In genomic region chr13:19958119-19959111, GRCh38 we compare ENCODE assay signal across 8 cellular contexts. TPM values are rescaled to one million over a fixed set of nuclear protein-coding genes. Genes with fewer than 3 reads are reported as not detected.
A peak's percentile ranks its signal among the peaks of the same experiment; 100 is the strongest.
DNase-seq lines count a peak whose midpoint lies in the region; ATAC-seq and TF ChIP-seq lines count a peak whose summit lies in the region.

TSS of gene ZMYM2 (plus strand) at chr13:19958727. CDS start at chr13:19993073, 34,346 bp downstream.

- H3K27me3 ChIP-seq in adrenal gland (no peaks in the 10 kb centered on the region), heart left ventricle (no peaks in the 10 kb centered on the region), transverse colon (no peaks in the 10 kb centered on the region)

- TF ChIP-seq EP300 in transverse colon (IDR thresholded peaks at IDR 0.05; ENCODE audit: low read depth): no peak

- ATAC-seq in HG02884 (IDR thresholded peaks at IDR 0.05; ENCODE audit: unreplicated experiment) (peak; percentile 70), heart left ventricle (peak; percentile 95 to 98 (median 98))

- DNase-seq in NCI-H146 treated with DMSO at 0.1 percent for 48 hours (lab: John Stamatoyannopoulos, UW; ENCODE audit: unreplicated experiment): peak; percentile 76
- peak; percentile 94 to 97 (median 94) for DNase-seq in T-helper 1 cell
- DNase-seq in adrenal gland: peak; percentile 98 to 100 (median 99)
- peak; percentile 99 to 100 (median 99) for DNase-seq in heart left ventricle
- peak; percentile 96 for DNase-seq in pons (ENCODE audit: low spot score)
- peak; percentile 99 for DNase-seq in transverse colon

- H3K9me3 ChIP-seq in adrenal gland (replicated peaks in 1 of 3) (no peaks in the 10 kb centered on the region), heart left ventricle (peaks cover 0 to 5% (median 0%) of the 10 kb centered on the region in 12 donors), transverse colon (no peaks in the 10 kb centered on the region)

- WGBS in adrenal gland, 4 donors: 0 to 2% (median 0%) methylated on average over 24 to 115 of the region's 115 CpGs; no CpG with 5 or more reads in 1 of the 4 donors
- WGBS in heart left ventricle, 4 donors: 0 to 1% (median 0%) methylated on average over 21 to 115 of the region's 115 CpGs
- WGBS in transverse colon (ENCODE audit: low coverage in 1 of 2), 2 donors: 1% methylated on average over 33 of the region's 115 CpGs; no CpG with 5 or more reads in 1 of the 2 donors

- in situ Hi-C loops in transverse colon (cut with MboI; ENCODE audit: low pct_ligation_motif_present in 1 of 4, low pct_unique_long_range_greater_than_20kb in 1 of 4, low sequenced_read_pairs in 3 of 4): no loop called here

- intact Hi-C loops in adrenal gland (cut with DNase I) (no loop called here), heart left ventricle (cut with DNase I) (loop anchor here in 8 of 10 donors (1.0 to 10.0 kb wide), 7 partner anchors 91 to 326 kb away; partner anchors contain the start of genes ZMYM5 (in 7 of the 8), PSPC1 (in 2 of the 8) and MPHOSPH8 (in 1 of the 8)), transverse colon (cut with DNase I; ENCODE audit: low total_unique reads) (loop anchor here (5.0 kb wide), 1 partner anchor 96 kb away; the partner anchor contains the start of gene ZMYM5)

- TF ChIP-seq CTCF in adrenal gland (IDR thresholded peaks at IDR 0.05) (peak in 1 of 6 experiments; percentile 11), heart left ventricle (IDR thresholded peaks at IDR 0.05) (no peak), transverse colon (IDR thresholded peaks at IDR 0.05) (no peak)

- TF ChIP-seq POLR2A in GM15510 (IDR thresholded peaks at IDR 0.05; ENCODE audit: borderline replicate concordance, extremely low read depth, insufficient read length): peak; percentile 52
- TF ChIP-seq POLR2A in adrenal gland (IDR thresholded peaks at IDR 0.05): peak; percentile 86 to 89
- peak; percentile 11 to 67 for TF ChIP-seq POLR2A in heart left ventricle (IDR thresholded peaks at IDR 0.05)
- TF ChIP-seq POLR2A in transverse colon (IDR thresholded peaks at IDR 0.05): peak; percentile 86

- H3K4me3 ChIP-seq in adrenal gland: peak within 1 kb of the TSS; percentile 77 to 93 (median 90)
- peak within 1 kb of the TSS; percentile 68 to 96 (median 87) for H3K4me3 ChIP-seq in heart left ventricle
- peak within 1 kb of the TSS; percentile 88 to 99 (median 96) for H3K4me3 ChIP-seq in transverse colon

- peak within 1 kb of the TSS; percentile 94 to 100 (median 99) for H3K27ac ChIP-seq in adrenal gland
- peak within 1 kb of the TSS; percentile 94 to 99 (median 97) for H3K27ac ChIP-seq in heart left ventricle
- peak within 1 kb of the TSS; percentile 99 to 100 (median 100) for H3K27ac ChIP-seq in transverse colon

- peaks cover 9 to 37% of the 10 kb centered on the region in 2 donors for H3K4me1 ChIP-seq in adrenal gland (replicated peaks in 1 of 2)
- peaks cover 5 to 45% (median 36%) of the 10 kb centered on the region in 12 donors for H3K4me1 ChIP-seq in heart left ventricle
- H3K4me1 ChIP-seq in transverse colon: peaks cover 20 to 47% (median 26%) of the 10 kb centered on the region in 4 donors

- no peaks in the 10 kb centered on the region for H3K36me3 ChIP-seq in adrenal gland (replicated peaks in 1 of 2)
- peaks cover 0 to 26% (median 19%) of the 10 kb centered on the region in 9 donors for H3K36me3 ChIP-seq in heart left ventricle
- no peaks in the 10 kb centered on the region for H3K36me3 ChIP-seq in transverse colon

RNA-seq across cellular contexts. Expression of gene ZMYM2, which starts in this region (rescaled TPM):
- total RNA-seq in adrenal gland (10 to 100 TPM; 40.7 to 87.6 (median 75.5) TPM), heart left ventricle (10 to 100 TPM; 37.2 to 69.3 (median 53.0) TPM), transverse colon (10 to 100 TPM; 33.4 to 91.1 (median 63.6) TPM)
- polyA plus RNA-seq in adrenal gland (10 to 100 TPM; 28.0 to 58.5 (median 30.2) TPM), heart left ventricle (10 to 100 TPM; 11.2 to 16.1 TPM)

Comparison
In these comparisons a context has a peak if more than half of its experiments do, and no peak if none do; other contexts are left out.
1. Peak in every context shown above with its lines: DNase-seq, ATAC-seq, H3K4me3 ChIP-seq and H3K27ac ChIP-seq.
2. intact Hi-C loops: an anchor here in heart left ventricle (1.0 to 10.0 kb wide) and transverse colon (5.0 kb wide); none called in adrenal gland.